In the genomic region with DNA sequence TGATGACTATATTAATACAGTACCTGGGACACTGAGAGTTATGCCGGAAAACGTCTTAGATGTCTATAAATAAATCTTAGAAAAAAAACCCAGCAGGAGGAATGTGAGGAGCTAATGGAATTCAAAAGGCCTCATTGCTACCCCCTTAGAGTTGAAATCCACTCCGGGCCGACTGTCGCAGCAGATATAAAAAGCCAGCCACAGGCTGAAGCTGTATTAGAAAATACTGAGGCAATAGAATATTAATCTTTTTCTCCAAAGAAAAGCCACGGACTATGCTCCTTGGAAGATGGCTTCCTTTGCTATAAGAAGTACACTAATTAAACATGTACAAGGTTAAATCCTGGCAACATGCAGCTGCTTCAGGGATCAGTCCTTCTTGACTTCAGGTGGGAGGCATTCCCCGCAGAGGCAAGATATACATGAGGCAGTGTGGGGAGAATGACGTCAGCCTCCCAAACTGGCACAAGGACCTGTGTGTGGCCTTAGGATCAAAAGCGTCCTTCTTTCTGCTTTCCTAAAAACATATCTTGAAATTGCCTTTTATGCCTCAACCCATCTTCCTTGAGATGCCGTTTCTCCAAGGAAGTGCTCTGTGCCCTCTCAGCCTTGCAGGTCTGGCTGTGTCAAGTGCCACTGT, we compare ENCODE assay signal across 13 cellular contexts.
A peak's percentile ranks its signal among the peaks of the same experiment; 100 is the strongest.
DNase-seq lines count a peak whose midpoint lies in the region; TF ChIP-seq lines count a peak whose summit lies in the region.
"Had no signal": no experiment of that assay in that cellular context is flagged by ENCODE, and none has a peak within 500 bp of the region (broad histone marks: within the 10 kb centered on the region; RNA-seq: fewer than 3 reads in every experiment).

No MANE protein-coding gene starts in this region.

- H3K4me1 ChIP-seq in left ventricle myocardium inferior (peaks cover 28% of the 10 kb centered on the region), transverse colon (peaks cover 5 to 49% (median 19%) of the 10 kb centered on the region in 4 donors)

- H3K4me1 Mint-ChIP-seq in brain (peaks cover 55% of the 10 kb centered on the region), nephron (peaks cover 27% of the 10 kb centered on the region)

- in situ Hi-C loops in transverse colon (cut with MboI; ENCODE audit: low pct_ligation_motif_present in 1 of 4, low pct_unique_long_range_greater_than_20kb in 1 of 4, low sequenced_read_pairs in 3 of 4) = no loop called here

- peak overlapping the region; percentile 60 for H3K27ac ChIP-seq in left ventricle myocardium inferior (replicated peaks)
- H3K27ac ChIP-seq in transverse colon = peak overlapping the region; percentile 45 to 71 (median 65)
- H3K27ac ChIP-seq: SK-N-MC had no signal

- H3K27me3 ChIP-seq in left ventricle myocardium inferior (ENCODE audit: low read depth) (no peaks in the 10 kb centered on the region), transverse colon (no peaks in the 10 kb centered on the region)

- TF ChIP-seq CTCF in brain (conservative IDR thresholded peaks at IDR 0.05) (no peak), left ventricle myocardium inferior (IDR thresholded peaks at IDR 0.05; ENCODE audit: borderline replicate concordance) (no peak), nephron (IDR thresholded peaks at IDR 0.05; ENCODE audit: unreplicated experiment in 3 of 3) (no peak), transverse colon (IDR thresholded peaks at IDR 0.05) (no peak)

- H3K4me3 ChIP-seq in left ventricle myocardium inferior (no peak overlapping the region), transverse colon (no peak overlapping the region)
- H3K4me3 ChIP-seq: SK-N-MC had no signal

- H3K27me3 Mint-ChIP-seq in brain = no peaks in the 10 kb centered on the region
- no peaks in the 10 kb centered on the region for H3K27me3 Mint-ChIP-seq in nephron (ENCODE audit: low read depth)
- H3K27me3 Mint-ChIP-seq: stimulated activated naive CD8-positive, alpha-beta T cell treated with anti-CD3 and anti-CD28 coated beads, Interleukin-15, Interleukin-2, amounts not matched to agents 100 ng/mL and 50 ng/mL, for 24 hours had no signal

- TF ChIP-seq POLR2A in transverse colon (IDR thresholded peaks at IDR 0.05) = no peak

- 65 to 70% methylated on average over 7 to 10 of the region's 10 CpGs for WGBS in transverse colon (ENCODE audit: low coverage in 1 of 2), 2 donors

- H3K36me3 Mint-ChIP-seq in brain = peaks cover 34% of the 10 kb centered on the region
- H3K36me3 Mint-ChIP-seq in nephron (ENCODE audit: low read depth) = peaks cover 45% of the 10 kb centered on the region

- H3K27ac Mint-ChIP-seq in brain (peak overlapping the region in 4 of 5 experiments; percentile 67 to 96 (median 91)), nephron (peak overlapping the region; percentile 78 to 91 (median 86))
- H3K27ac Mint-ChIP-seq: activated T-cell treated with anti-CD3 and anti-CD28 coated beads, Interleukin-2, amount 50 U/mL, for 24 hours; stimulated activated naive CD8-positive, alpha-beta T cell treated with anti-CD3 and anti-CD28 coated beads, Interleukin-15, Interleukin-2, amounts not matched to agents 100 ng/mL and 50 ng/mL, for 24 hours had no signal

- peaks cover 44% of the 10 kb centered on the region for H3K36me3 ChIP-seq in left ventricle myocardium inferior
- peaks cover 0 to 9% (median 2%) of the 10 kb centered on the region in 4 donors for H3K36me3 ChIP-seq in transverse colon

- intact Hi-C loops in left ventricle myocardium inferior (cut with micrococcal nuclease) = no loop called here
- intact Hi-C loops in transverse colon (cut with DNase I; ENCODE audit: low total_unique reads) = no loop called here

- H3K9me3 Mint-ChIP-seq in brain (no peaks in the 10 kb centered on the region), nephron (no peaks in the 10 kb centered on the region)
- H3K9me3 Mint-ChIP-seq: activated T-cell treated with anti-CD3 and anti-CD28 coated beads, Interleukin-2, amount 50 U/mL, for 24 hours; stimulated activated naive CD8-positive, alpha-beta T cell treated with anti-CD3 and anti-CD28 coated beads, Interleukin-15, Interleukin-2, amounts not matched to agents 100 ng/mL and 50 ng/mL, for 24 hours had no signal

- H3K9me3 ChIP-seq in left ventricle myocardium inferior (replicated peaks) (no peaks in the 10 kb centered on the region), transverse colon (no peaks in the 10 kb centered on the region)

- TF ChIP-seq EP300 in transverse colon (IDR thresholded peaks at IDR 0.05; ENCODE audit: low read depth) = no peak

- H3K4me3 Mint-ChIP-seq in brain = peak overlapping the region in 4 of 5 experiments; percentile 19 to 59 (median 49)
- H3K4me3 Mint-ChIP-seq in nephron = peak overlapping the region in 1 of 3 experiments; percentile 19
- H3K4me3 Mint-ChIP-seq: activated T-cell treated with anti-CD3 and anti-CD28 coated beads, Interleukin-2, amount 50 U/mL, for 24 hours; stimulated activated naive CD8-positive, alpha-beta T cell treated with anti-CD3 and anti-CD28 coated beads, Interleukin-15, Interleukin-2, amounts not matched to agents 100 ng/mL and 50 ng/mL, for 24 hours had no signal

- DNase-seq in left ventricle myocardium inferior (no peak), transverse colon (no peak), dedifferentiated amniotic fluid mesenchymal stem cell (ENCODE audit: extremely low spot score) (no peak), NCI-H748 (lab: John Stamatoyannopoulos, UW; ENCODE audit: unreplicated experiment) (no peak), HK-2 (ENCODE audit: unreplicated experiment) (no peak)
- DNase-seq: activated CD4-positive, CD25-positive, alpha-beta regulatory T cell treated with anti-CD3 and anti-CD28 coated beads, Interleukin-2, amount 50 U/mL, for 72 hours; activated T-cell treated with anti-CD3 and anti-CD28 coated beads, Interleukin-2, amount 50 U/mL, for 24 hours; NCI-H2029 treated with DMSO at 0.1 percent for 48 hours; stimulated activated CD4-positive, alpha-beta T cell treated with anti-CD3 and anti-CD28 coated beads, Interleukin-4, amount 100 ng/mL, for 4 hours had no signal
